Comparison of ENCODE assay signal across 8 cellular contexts in genomic region chr11:47766363-47767227, GRCh38. TPM values are rescaled to one million over a fixed set of nuclear protein-coding genes. Genes with fewer than 3 reads are reported as not detected.
DNase-seq lines count a peak whose midpoint lies in the region; ATAC-seq and TF ChIP-seq lines count a peak whose summit lies in the region.

No MANE protein-coding gene starts in this region.

- WGBS in suprapubic skin = under 1% methylated on average over 34 of the region's 73 CpGs

- no peaks in the 10 kb centered on the region for H3K9me3 Mint-ChIP-seq in CD14-positive monocyte

- peaks cover 16 to 34% of the 10 kb centered on the region in 2 donors for H3K36me3 Mint-ChIP-seq in CD14-positive monocyte

- POLR2A ChIA-PET in RWPE1 (lab: Yijun Ruan, JAX; ENCODE audit: low non-redundant PET) = no interaction called here

- DNase-seq in CD14-positive monocyte (ENCODE audit: low spot score) (peak; percentile 62), RWPE1 (ENCODE audit: low spot score) (peak; percentile 27), germinal center (ENCODE audit: low spot score) (peak; percentile 42), omental fat pad (ENCODE audit: low spot score) (peak; percentile 31), suprapubic skin (ENCODE audit: low spot score in 2 of 2) (peak; percentile 81 to 86)
- peak; percentile 83 for DNase-seq in activated naive CD4-positive, alpha-beta T cell treated with Interleukin-2 at 50 U/mL for 16 hours

- H3K27me3 ChIP-seq in suprapubic skin = no peaks in the 10 kb centered on the region

- ATAC-seq in GM19324 (IDR thresholded peaks at IDR 0.05; ENCODE audit: low FRiP score, unreplicated experiment) = peak; percentile 26
- ATAC-seq in HG03460 (IDR thresholded peaks at IDR 0.05; ENCODE audit: unreplicated experiment) = peak; percentile 35
- ATAC-seq in omental fat pad (ENCODE audit: low FRiP score) = peak; percentile 49

- H3K27ac ChIP-seq in RWPE1 = peak overlapping the region; percentile 98
- H3K27ac ChIP-seq in suprapubic skin = peak overlapping the region; percentile 98

- H3K4me1 Mint-ChIP-seq in CD14-positive monocyte = peaks cover 19% of the 10 kb centered on the region

- intact Hi-C loops in CD14-positive monocyte (cut with micrococcal nuclease) = loop anchor here (2.0 to 10.0 kb wide), 3 partner anchors 124 to 192 kb away; partner anchors contain the start of genes MTCH2 (in 2 of the 2), KBTBD4 (in 1 of the 2) and NDUFS3 (in 1 of the 2)

- H3K4me3 Mint-ChIP-seq in CD14-positive monocyte = peak overlapping the region; percentile 88 to 92

- CTCF ChIA-PET in RWPE1 (lab: Yijun Ruan, JAX) = no interaction called here

- H3K4me3 ChIP-seq in suprapubic skin = peak overlapping the region; percentile 78

- TF ChIP-seq POLR2A in suprapubic skin (IDR thresholded peaks at IDR 0.05) = no peak

- H3K4me1 ChIP-seq in suprapubic skin = peaks cover 33% of the 10 kb centered on the region

- no peak for TF ChIP-seq EP300 in suprapubic skin (IDR thresholded peaks at IDR 0.05)

- peaks cover 31% of the 10 kb centered on the region for H3K36me3 ChIP-seq in suprapubic skin

- H3K9me3 ChIP-seq in suprapubic skin = no peaks in the 10 kb centered on the region

- H3K27me3 Mint-ChIP-seq in CD14-positive monocyte (ENCODE audit: low read depth in 3 of 3) = peaks cover 0 to 3% (median 0%) of the 10 kb centered on the region in 3 donors

- TF ChIP-seq CTCF in CD14-positive monocyte (IDR thresholded peaks at IDR 0.05) (no peak), RWPE1 (conservative IDR thresholded peaks at IDR 0.05; ENCODE audit: low read depth) (no peak), omental fat pad (IDR thresholded peaks at IDR 0.05) (no peak), suprapubic skin (IDR thresholded peaks at IDR 0.05) (no peak)

- H3K27ac Mint-ChIP-seq in CD14-positive monocyte = peak overlapping the region; percentile 94 to 100 (median 97)

RNA-seq across cellular contexts. Expression of gene FNBP4, which starts 0.5 kb away (rescaled TPM):
- polyA plus RNA-seq in CD14-positive monocyte = 10 to 100 TPM; 13.3 to 17.0 TPM
- total RNA-seq in omental fat pad (100 to 1,000 TPM in 2 of 4 donors, 10 to 100 TPM in 2; 86.4 to 195 (median 137) TPM), suprapubic skin (100 to 1,000 TPM in 3 of 4 donors, 10 to 100 TPM in 1; 99.3 to 397 (median 143) TPM)

RNA-seq across cellular contexts. Expression of gene AGBL2, which starts 51.4 kb away (rescaled TPM):
- not detected for polyA plus RNA-seq in CD14-positive monocyte
- total RNA-seq in omental fat pad (1 to 10 TPM in 2 of 4 donors, not detected in 2; 1.7 to 1.9 TPM), suprapubic skin (under 1 TPM in 2 of 4 donors, not detected in 2; 0.29 to 0.89 TPM)

Comparison
In these comparisons a context has a peak if more than half of its experiments do, and no peak if none do; other contexts are left out.
1. Peak in every context shown above with its lines: DNase-seq, ATAC-seq, H3K4me3 ChIP-seq and H3K27ac ChIP-seq.
2. DNase-seq: peak in every context shown above with its lines; median percentile 84 in suprapubic skin; 83 in activated naive CD4-positive, alpha-beta T cell treated with Interleukin-2 at 50 U/mL for 16 hours; 62 in CD14-positive monocyte; 42 in germinal center; 31 in omental fat pad; 27 in RWPE1.